Comparison of ENCODE assay signal across 10 cellular contexts in genomic region chr18:63312731-63313408, GRCh38. TPM values are rescaled to one million over a fixed set of nuclear protein-coding genes. Genes with fewer than 3 reads are reported as not detected.
DNase-seq lines count a peak whose midpoint lies in the region; ATAC-seq and TF ChIP-seq lines count a peak whose summit lies in the region.
"Had no signal": no experiment of that assay in that cellular context is flagged by ENCODE, and none has a peak within 500 bp of the region (broad histone marks: within the 10 kb centered on the region; RNA-seq: fewer than 3 reads in every experiment).

No MANE protein-coding gene starts in this region.

- ATAC-seq in GM18868 (IDR thresholded peaks at IDR 0.05; ENCODE audit: unreplicated experiment), result peak; percentile 18
- peak; percentile 32 for ATAC-seq in GM21529 (IDR thresholded peaks at IDR 0.05; ENCODE audit: unreplicated experiment)
- ATAC-seq in HG03565 (IDR thresholded peaks at IDR 0.05; ENCODE audit: unreplicated experiment), result peak; percentile 26
- no peak for ATAC-seq in naive thymus-derived CD8-positive, alpha-beta T cell
- ATAC-seq in SK-N-SH treated with all-trans-retinoic acid at 6 μM for 48 hours, result no peak

- no peak for TF ChIP-seq CTCF in RWPE1 (conservative IDR thresholded peaks at IDR 0.05; ENCODE audit: low read depth)

- peaks cover 4 to 9% (median 5%) of the 10 kb centered on the region in 3 donors for H3K36me3 Mint-ChIP-seq in naive thymus-derived CD8-positive, alpha-beta T cell

- no peaks in the 10 kb centered on the region for H3K27me3 Mint-ChIP-seq in naive thymus-derived CD8-positive, alpha-beta T cell

- peak overlapping the region; percentile 29 to 90 (median 86) for H3K27ac Mint-ChIP-seq in naive thymus-derived CD8-positive, alpha-beta T cell

- POLR2A ChIA-PET in naive thymus-derived CD8-positive, alpha-beta T cell (lab: Charles Lee), result interaction anchor here (0.6 to 6.2 kb wide), 9 partner anchors 8 to 151 kb away, joined by 3 to 42 read pairs (median 3); no protein-coding TSS in a partner anchor
- POLR2A ChIA-PET in RWPE1 (lab: Yijun Ruan, JAX; ENCODE audit: low non-redundant PET), result no interaction called here

- H3K4me1 Mint-ChIP-seq in naive thymus-derived CD8-positive, alpha-beta T cell, result peaks cover 43 to 96% (median 86%) of the 10 kb centered on the region in 4 donors

- CTCF ChIA-PET in RWPE1 (lab: Yijun Ruan, JAX), result no interaction called here

- no peak for DNase-seq in naive thymus-derived CD8-positive, alpha-beta T cell
- DNase-seq in NCI-H2107 treated with DMSO at 0.1 percent for 48 hours (lab: John Stamatoyannopoulos, UW; ENCODE audit: unreplicated experiment), result no peak
- DNase-seq in RWPE1 (ENCODE audit: low spot score), result no peak
- DNase-seq in NCI-H2227 (lab: John Stamatoyannopoulos, UW; ENCODE audit: unreplicated experiment), result no peak
- DNase-seq: KG1 had no signal

- H3K4me3 Mint-ChIP-seq in naive thymus-derived CD8-positive, alpha-beta T cell, result peak overlapping the region; percentile 80 to 100 (median 94)

- H3K9me3 Mint-ChIP-seq in naive thymus-derived CD8-positive, alpha-beta T cell, result no peaks in the 10 kb centered on the region

- no peak overlapping the region for H3K27ac ChIP-seq in RWPE1
- H3K27ac ChIP-seq: SK-N-MC had no signal

TF ChIP-seq in SK-N-SH treated with all-trans-retinoic acid at 6 μM for 48 hours, 23 proteins besides CTCF, POLR2A, EP300 and RAD21:
- TF ChIP-seq PPARA (CRISPR knock-in tag; IDR thresholded peaks at IDR 0.05; ENCODE audit: borderline replicate concordance) (no peak), ZC3H10 (CRISPR knock-in tag; IDR thresholded peaks at IDR 0.05) (no peak), ISL1 (CRISPR knock-in tag; IDR thresholded peaks at IDR 0.05) (no peak), BACH2 (CRISPR knock-in tag; IDR thresholded peaks at IDR 0.05; ENCODE audit: borderline replicate concordance) (no peak), CSRNP3 (CRISPR knock-in tag; IDR thresholded peaks at IDR 0.05) (no peak), ZNF565 (CRISPR knock-in tag; conservative IDR thresholded peaks at IDR 0.05; ENCODE audit: low read depth) (no peak), CREB5 (CRISPR knock-in tag; IDR thresholded peaks at IDR 0.05; ENCODE audit: low read depth) (no peak), RARB (CRISPR knock-in tag; IDR thresholded peaks at IDR 0.05) (no peak), TOX (CRISPR knock-in tag; IDR thresholded peaks at IDR 0.05; ENCODE audit: borderline replicate concordance) (no peak), POU6F1 (CRISPR knock-in tag; IDR thresholded peaks at IDR 0.05; ENCODE audit: borderline replicate concordance, low read depth) (no peak), ZFP3 (CRISPR knock-in tag; IDR thresholded peaks at IDR 0.05) (no peak), ZNF70 (CRISPR knock-in tag; IDR thresholded peaks at IDR 0.05) (no peak), SNAI2 (CRISPR knock-in tag; IDR thresholded peaks at IDR 0.05) (no peak), GLIS3 (CRISPR knock-in tag; IDR thresholded peaks at IDR 0.05) (no peak), PATZ1 (CRISPR knock-in tag; IDR thresholded peaks at IDR 0.05; ENCODE audit: borderline replicate concordance) (no peak)

RNA-seq across cellular contexts. Expression of gene BCL2, which starts 6.7 kb away (rescaled TPM):
- total RNA-seq in naive thymus-derived CD8-positive, alpha-beta T cell, result 10 to 100 TPM; 32.9 to 33.1 TPM
- polyA plus RNA-seq in naive thymus-derived CD8-positive, alpha-beta T cell, result 10 to 100 TPM; 24.3 to 40.2 (median 31.3) TPM

RNA-seq across cellular contexts. Expression of gene KDSR, which starts 54.1 kb away (rescaled TPM):
- total RNA-seq in naive thymus-derived CD8-positive, alpha-beta T cell, result 10 to 100 TPM; 49.1 to 50.6 TPM
- 10 to 100 TPM; 55.9 to 66.9 (median 65.4) TPM for polyA plus RNA-seq in naive thymus-derived CD8-positive, alpha-beta T cell

Comparison
In these comparisons a context has a peak if more than half of its experiments do, and no peak if none do; other contexts are left out.
1. ATAC-seq: peak in GM18868 (single experiment), GM21529 (single experiment) and HG03565 (single experiment); none in naive thymus-derived CD8-positive, alpha-beta T cell (0 of 2) and SK-N-SH treated with all-trans-retinoic acid at 6 μM for 48 hours (single experiment).